20 cellular contexts compared by ENCODE assay signal in the genomic region with DNA sequence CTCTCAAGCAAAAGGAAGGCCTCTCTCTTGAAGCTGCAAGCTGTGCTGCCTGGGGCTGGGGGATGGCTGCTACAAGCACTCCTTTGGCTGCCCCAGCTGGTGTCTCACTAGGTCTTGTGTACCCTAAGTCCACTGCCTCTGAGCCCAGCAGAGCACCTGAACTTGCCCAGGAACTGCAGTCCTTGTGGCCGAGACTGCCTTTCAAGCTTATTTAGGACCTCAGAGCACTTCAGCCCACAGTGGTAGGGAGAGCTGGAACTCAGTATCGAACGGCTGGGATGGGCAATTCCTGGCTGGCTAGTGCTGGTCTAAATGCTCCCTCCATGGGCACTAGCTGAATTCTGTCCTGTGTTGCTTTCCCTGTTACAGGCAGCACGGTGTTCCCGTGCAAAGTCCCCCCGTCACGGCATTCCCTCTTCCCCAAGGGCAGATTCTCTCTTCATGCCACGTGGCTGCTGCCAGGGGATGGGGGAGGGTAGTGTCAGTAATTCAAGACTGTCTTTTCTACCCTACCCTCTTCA. TPM values are rescaled to one million over a fixed set of nuclear protein-coding genes. Genes with fewer than 3 reads are reported as not detected.
"Had no signal": no experiment of that assay in that cellular context is flagged by ENCODE, and none has a peak within 500 bp of the region (broad histone marks: within the 10 kb centered on the region; RNA-seq: fewer than 3 reads in every experiment).

No MANE protein-coding gene starts in this region.

- H3K4me1 Mint-ChIP-seq: activated naive CD8-positive, alpha-beta T cell treated with anti-CD3 and anti-CD28 coated beads for 36 hours; naive B cell had no signal

- H3K36me3 Mint-ChIP-seq: activated naive CD8-positive, alpha-beta T cell treated with anti-CD3 and anti-CD28 coated beads for 36 hours had no signal

- DNase-seq: activated effector memory CD4-positive, alpha-beta T cell treated with anti-CD3 and anti-CD28 coated beads, Interleukin-2, amount 50 U/mL, for 16 hours; activated naive CD8-positive, alpha-beta T cell treated with anti-CD3 and anti-CD28 coated beads for 36 hours; brain microvascular endothelial cell; cerebellar nuclear complex; dermis blood vessel endothelial cell; lower lobe of right lung; naive B cell; nucleus accumbens; stimulated activated CD4-positive, alpha-beta T cell treated with anti-CD3 and anti-CD28 coated beads, Interleukin-4, amount 100 ng/mL, for 1 hour; stimulated activated CD8-positive, alpha-beta memory T cell treated with anti-CD3 and anti-CD28 coated beads, Interleukin-4, amount 100 ng/mL, for 48 hours had no signal

- H3K27ac ChIP-seq: brain microvascular endothelial cell, esophagus muscularis mucosa, lower lobe of right lung had no signal

- H3K27me3 ChIP-seq: brain microvascular endothelial cell, esophagus muscularis mucosa had no signal

- ATAC-seq: activated CD4-positive, CD25-positive, alpha-beta regulatory T cell treated with anti-CD3 and anti-CD28 coated beads, Interleukin-2, amount 50 U/mL, for 24 hours; SK-N-SH treated with all-trans-retinoic acid at 6 μM for 48 hours had no signal

- H3K4me3 ChIP-seq: esophagus muscularis mucosa, lower lobe of right lung had no signal

- H3K4me3 Mint-ChIP-seq: activated naive CD8-positive, alpha-beta T cell treated with anti-CD3 and anti-CD28 coated beads for 36 hours; mesothelial cell of epicardium; naive B cell; stimulated activated naive CD8-positive, alpha-beta T cell treated with anti-CD3 and anti-CD28 coated beads, Interleukin-15, Interleukin-2, amounts not matched to agents 100 ng/mL and 50 ng/mL, for 24 hours; T-helper 1 cell treated with Interleukin-12 subunit alpha and Interleukin-12 subunit beta and Interleukin-4 antibody, amounts not matched to agents 30 μg/mL and 1 μg/mL, for 36 hours had no signal

- H3K27me3 Mint-ChIP-seq: naive B cell; progenitor cell of endocrine pancreas; stimulated activated naive CD8-positive, alpha-beta T cell treated with anti-CD3 and anti-CD28 coated beads, Interleukin-15, Interleukin-2, amounts not matched to agents 100 ng/mL and 50 ng/mL, for 24 hours had no signal

- H3K9me3 Mint-ChIP-seq: T-helper 1 cell treated with Interleukin-12 subunit alpha and Interleukin-12 subunit beta and Interleukin-4 antibody, amounts not matched to agents 30 μg/mL and 1 μg/mL, for 36 hours had no signal

- FAIRE-seq: endometrium, keratinocyte had no signal

- H3K27ac Mint-ChIP-seq: activated naive CD8-positive, alpha-beta T cell treated with anti-CD3 and anti-CD28 coated beads for 36 hours; mesothelial cell of epicardium; stimulated activated naive CD8-positive, alpha-beta T cell treated with anti-CD3 and anti-CD28 coated beads, Interleukin-15, Interleukin-2, amounts not matched to agents 100 ng/mL and 50 ng/mL, for 24 hours; T-helper 1 cell treated with Interleukin-12 subunit alpha and Interleukin-12 subunit beta and Interleukin-4 antibody, amounts not matched to agents 30 μg/mL and 1 μg/mL, for 36 hours had no signal

- H3K9me3 ChIP-seq: esophagus muscularis mucosa, lower lobe of right lung had no signal

- H3K36me3 ChIP-seq: brain microvascular endothelial cell, esophagus muscularis mucosa, lower lobe of right lung had no signal

- H3K4me1 ChIP-seq: esophagus muscularis mucosa, lower lobe of right lung had no signal

RNA-seq across cellular contexts. Expression of a gene that starts 25.9 kb away (rescaled TPM):
- total RNA-seq: activated naive CD8-positive, alpha-beta T cell treated with anti-CD3 and anti-CD28 coated beads for 36 hours; dermis blood vessel endothelial cell; esophagus muscularis mucosa; mesothelial cell of epicardium; urinary bladder had no signal
